ENCODE assay signal across 1 cellular context in the genomic region with DNA sequence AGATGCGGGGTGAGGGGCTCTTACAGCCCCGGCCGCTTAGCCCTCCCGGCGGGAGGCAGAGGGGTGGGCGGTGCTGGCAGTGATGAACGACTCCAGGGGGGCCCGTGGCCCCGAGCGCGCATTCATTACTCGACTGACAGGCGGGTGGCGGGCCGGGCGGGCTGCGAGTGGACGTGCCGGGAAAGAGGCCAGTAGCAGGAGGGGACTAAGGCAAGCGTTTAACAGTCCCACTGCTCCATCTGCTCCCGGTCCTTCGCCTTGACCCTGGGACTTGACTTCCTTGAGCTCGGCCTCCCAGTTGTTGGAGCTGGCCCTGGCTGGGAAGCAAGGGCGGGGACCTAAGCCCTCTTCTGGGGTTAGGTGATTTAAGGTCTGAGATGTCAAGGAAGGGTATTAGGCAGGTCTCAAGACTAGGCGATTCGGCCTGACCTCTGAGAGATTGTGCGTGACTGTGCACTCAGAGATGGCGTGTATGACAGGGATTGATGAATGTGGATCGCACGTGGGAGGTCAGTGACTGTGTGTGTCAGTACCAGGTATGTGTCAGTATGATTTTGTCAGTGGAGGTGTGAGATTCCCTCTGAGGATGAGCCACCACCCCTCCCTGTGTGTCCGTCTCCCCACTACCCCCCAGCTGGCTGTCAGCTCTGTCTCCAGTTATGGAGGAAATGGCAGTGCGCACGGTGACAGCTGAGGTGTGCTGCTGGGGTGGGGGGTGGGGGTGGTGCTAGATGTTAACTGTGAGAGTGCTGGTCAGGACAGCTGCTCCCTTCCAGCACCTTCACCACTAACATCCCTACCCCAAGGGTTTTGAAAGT.
TF ChIP-seq lines count a peak whose summit lies in the region.

No MANE protein-coding gene starts in this region.

TF ChIP-seq in HEK293, 187 proteins besides CTCF, POLR2A, EP300 and RAD21 (continued from another document and continues in another):
- TF ChIP-seq, protein P1, sequence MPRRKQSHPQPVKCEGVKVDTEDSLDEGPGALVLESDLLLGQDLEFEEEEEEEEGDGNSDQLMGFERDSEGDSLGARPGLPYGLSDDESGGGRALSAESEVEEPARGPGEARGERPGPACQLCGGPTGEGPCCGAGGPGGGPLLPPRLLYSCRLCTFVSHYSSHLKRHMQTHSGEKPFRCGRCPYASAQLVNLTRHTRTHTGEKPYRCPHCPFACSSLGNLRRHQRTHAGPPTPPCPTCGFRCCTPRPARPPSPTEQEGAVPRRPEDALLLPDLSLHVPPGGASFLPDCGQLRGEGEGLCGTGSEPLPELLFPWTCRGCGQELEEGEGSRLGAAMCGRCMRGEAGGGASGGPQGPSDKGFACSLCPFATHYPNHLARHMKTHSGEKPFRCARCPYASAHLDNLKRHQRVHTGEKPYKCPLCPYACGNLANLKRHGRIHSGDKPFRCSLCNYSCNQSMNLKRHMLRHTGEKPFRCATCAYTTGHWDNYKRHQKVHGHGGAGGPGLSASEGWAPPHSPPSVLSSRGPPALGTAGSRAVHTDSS (tag by site-specific recombination; IDR thresholded peaks at IDR 0.05) = no peak
- TF ChIP-seq KLF7 (tag by site-specific recombination; IDR thresholded peaks at IDR 0.05; ENCODE audit: borderline replicate concordance) (no peak), ZNF600 (tag by site-specific recombination; IDR thresholded peaks at IDR 0.05) (peak; percentile 51), ZBTB17 (tag by site-specific recombination; IDR thresholded peaks at IDR 0.05) (0 out of 2 replicates have a peak, but pooled peaks have one; percentile 12), HOXA7 (CRISPR knock-in tag; IDR thresholded peaks at IDR 0.05; ENCODE audit: borderline replicate concordance) (no peak), ZNF416 (tag by site-specific recombination; IDR thresholded peaks at IDR 0.05) (no peak), SP7 (tag by site-specific recombination; IDR thresholded peaks at IDR 0.05) (peak; percentile 24; the same call in 1 of the 2 replicates), ZNF677 (tag by site-specific recombination; IDR thresholded peaks at IDR 0.05) (no peak), ZNF341 (tag by site-specific recombination; IDR thresholded peaks at IDR 0.05; ENCODE audit: low read depth) (peak; percentile 59; the same call in 1 of the 2 replicates), ZNF777 (tag by site-specific recombination; IDR thresholded peaks at IDR 0.05; ENCODE audit: borderline replicate concordance) (0 out of 2 replicates have a peak, but pooled peaks have one; percentile 14), GLIS1 (tag by site-specific recombination; IDR thresholded peaks at IDR 0.05) (peak; percentile 87), ZIC2 (tag by site-specific recombination; IDR thresholded peaks at IDR 0.05) (peak; percentile 4; the same call in 1 of the 2 replicates), GLIS2 (tag by site-specific recombination; IDR thresholded peaks at IDR 0.05) (0 out of 2 replicates have a peak, but pooled peaks have one; percentile 25), SCRT1 (tag by site-specific recombination; IDR thresholded peaks at IDR 0.05; ENCODE audit: borderline replicate concordance) (no peak), ZFP37 (tag by site-specific recombination; IDR thresholded peaks at IDR 0.05) (no peak), SP2 (tag by site-specific recombination; IDR thresholded peaks at IDR 0.05) (peak; percentile 65), ZNF707 (tag by site-specific recombination; IDR thresholded peaks at IDR 0.05) (no peak), HOXD13 (CRISPR knock-in tag; IDR thresholded peaks at IDR 0.05; ENCODE audit: borderline replicate concordance) (no peak), ZBTB48 (tag by site-specific recombination; IDR thresholded peaks at IDR 0.05) (no peak), ZNF366 (tag by site-specific recombination; conservative IDR thresholded peaks at IDR 0.05) (no peak)
- TF ChIP-seq, protein P2, sequence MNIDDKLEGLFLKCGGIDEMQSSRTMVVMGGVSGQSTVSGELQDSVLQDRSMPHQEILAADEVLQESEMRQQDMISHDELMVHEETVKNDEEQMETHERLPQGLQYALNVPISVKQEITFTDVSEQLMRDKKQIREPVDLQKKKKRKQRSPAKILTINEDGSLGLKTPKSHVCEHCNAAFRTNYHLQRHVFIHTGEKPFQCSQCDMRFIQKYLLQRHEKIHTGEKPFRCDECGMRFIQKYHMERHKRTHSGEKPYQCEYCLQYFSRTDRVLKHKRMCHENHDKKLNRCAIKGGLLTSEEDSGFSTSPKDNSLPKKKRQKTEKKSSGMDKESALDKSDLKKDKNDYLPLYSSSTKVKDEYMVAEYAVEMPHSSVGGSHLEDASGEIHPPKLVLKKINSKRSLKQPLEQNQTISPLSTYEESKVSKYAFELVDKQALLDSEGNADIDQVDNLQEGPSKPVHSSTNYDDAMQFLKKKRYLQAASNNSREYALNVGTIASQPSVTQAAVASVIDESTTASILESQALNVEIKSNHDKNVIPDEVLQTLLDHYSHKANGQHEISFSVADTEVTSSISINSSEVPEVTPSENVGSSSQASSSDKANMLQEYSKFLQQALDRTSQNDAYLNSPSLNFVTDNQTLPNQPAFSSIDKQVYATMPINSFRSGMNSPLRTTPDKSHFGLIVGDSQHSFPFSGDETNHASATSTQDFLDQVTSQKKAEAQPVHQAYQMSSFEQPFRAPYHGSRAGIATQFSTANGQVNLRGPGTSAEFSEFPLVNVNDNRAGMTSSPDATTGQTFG (tag by site-specific recombination; IDR thresholded peaks at IDR 0.05; ENCODE audit: borderline replicate concordance) = no peak
- TF ChIP-seq, protein P3, sequence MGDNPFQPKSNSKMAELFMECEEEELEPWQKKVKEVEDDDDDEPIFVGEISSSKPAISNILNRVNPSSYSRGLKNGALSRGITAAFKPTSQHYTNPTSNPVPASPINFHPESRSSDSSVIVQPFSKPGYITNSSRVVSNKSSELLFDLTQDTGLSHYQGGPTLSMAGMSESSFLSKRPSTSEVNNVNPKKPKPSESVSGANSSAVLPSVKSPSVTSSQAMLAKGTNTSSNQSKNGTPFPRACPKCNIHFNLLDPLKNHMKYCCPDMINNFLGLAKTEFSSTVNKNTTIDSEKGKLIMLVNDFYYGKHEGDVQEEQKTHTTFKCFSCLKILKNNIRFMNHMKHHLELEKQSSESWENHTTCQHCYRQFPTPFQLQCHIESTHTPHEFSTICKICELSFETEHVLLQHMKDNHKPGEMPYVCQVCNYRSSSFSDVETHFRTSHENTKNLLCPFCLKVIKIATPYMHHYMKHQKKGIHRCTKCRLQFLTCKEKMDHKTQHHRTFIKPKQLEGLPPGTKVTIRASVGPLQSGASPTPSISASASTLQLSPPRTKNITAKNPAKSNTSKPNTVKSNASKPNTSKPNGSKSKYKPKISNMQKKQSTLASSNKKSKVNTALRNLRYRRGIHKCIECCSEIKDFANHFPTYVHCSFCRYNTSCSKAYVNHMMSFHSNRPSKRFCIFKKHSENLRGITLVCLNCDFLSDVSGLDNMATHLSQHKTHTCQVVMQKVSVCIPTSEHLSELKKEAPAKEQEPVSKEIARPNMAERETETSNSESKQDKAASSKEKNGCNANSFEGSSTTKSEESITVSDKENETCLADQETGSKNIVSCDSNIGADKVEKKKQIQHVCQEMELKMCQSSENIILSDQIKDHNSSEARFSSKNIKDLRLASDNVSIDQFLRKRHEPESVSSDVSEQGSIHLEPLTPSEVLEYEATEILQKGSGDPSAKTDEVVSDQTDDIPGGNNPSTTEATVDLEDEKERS (tag by site-specific recombination; IDR thresholded peaks at IDR 0.05) = no peak
- TF ChIP-seq, protein P4, sequence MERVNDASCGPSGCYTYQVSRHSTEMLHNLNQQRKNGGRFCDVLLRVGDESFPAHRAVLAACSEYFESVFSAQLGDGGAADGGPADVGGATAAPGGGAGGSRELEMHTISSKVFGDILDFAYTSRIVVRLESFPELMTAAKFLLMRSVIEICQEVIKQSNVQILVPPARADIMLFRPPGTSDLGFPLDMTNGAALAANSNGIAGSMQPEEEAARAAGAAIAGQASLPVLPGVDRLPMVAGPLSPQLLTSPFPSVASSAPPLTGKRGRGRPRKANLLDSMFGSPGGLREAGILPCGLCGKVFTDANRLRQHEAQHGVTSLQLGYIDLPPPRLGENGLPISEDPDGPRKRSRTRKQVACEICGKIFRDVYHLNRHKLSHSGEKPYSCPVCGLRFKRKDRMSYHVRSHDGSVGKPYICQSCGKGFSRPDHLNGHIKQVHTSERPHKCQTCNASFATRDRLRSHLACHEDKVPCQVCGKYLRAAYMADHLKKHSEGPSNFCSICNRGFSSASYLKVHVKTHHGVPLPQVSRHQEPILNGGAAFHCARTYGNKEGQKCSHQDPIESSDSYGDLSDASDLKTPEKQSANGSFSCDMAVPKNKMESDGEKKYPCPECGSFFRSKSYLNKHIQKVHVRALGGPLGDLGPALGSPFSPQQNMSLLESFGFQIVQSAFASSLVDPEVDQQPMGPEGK (tag by site-specific recombination; IDR thresholded peaks at IDR 0.05) = peak; percentile 41
- TF ChIP-seq, protein P5, sequence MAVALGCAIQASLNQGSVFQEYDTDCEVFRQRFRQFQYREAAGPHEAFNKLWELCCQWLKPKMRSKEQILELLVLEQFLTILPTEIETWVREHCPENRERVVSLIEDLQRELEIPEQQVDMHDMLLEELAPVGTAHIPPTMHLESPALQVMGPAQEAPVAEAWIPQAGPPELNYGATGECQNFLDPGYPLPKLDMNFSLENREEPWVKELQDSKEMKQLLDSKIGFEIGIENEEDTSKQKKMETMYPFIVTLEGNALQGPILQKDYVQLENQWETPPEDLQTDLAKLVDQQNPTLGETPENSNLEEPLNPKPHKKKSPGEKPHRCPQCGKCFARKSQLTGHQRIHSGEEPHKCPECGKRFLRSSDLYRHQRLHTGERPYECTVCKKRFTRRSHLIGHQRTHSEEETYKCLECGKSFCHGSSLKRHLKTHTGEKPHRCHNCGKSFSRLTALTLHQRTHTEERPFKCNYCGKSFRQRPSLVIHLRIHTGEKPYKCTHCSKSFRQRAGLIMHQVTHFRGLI (tag by site-specific recombination; IDR thresholded peaks at IDR 0.05) = no peak
- TF ChIP-seq, protein P6, sequence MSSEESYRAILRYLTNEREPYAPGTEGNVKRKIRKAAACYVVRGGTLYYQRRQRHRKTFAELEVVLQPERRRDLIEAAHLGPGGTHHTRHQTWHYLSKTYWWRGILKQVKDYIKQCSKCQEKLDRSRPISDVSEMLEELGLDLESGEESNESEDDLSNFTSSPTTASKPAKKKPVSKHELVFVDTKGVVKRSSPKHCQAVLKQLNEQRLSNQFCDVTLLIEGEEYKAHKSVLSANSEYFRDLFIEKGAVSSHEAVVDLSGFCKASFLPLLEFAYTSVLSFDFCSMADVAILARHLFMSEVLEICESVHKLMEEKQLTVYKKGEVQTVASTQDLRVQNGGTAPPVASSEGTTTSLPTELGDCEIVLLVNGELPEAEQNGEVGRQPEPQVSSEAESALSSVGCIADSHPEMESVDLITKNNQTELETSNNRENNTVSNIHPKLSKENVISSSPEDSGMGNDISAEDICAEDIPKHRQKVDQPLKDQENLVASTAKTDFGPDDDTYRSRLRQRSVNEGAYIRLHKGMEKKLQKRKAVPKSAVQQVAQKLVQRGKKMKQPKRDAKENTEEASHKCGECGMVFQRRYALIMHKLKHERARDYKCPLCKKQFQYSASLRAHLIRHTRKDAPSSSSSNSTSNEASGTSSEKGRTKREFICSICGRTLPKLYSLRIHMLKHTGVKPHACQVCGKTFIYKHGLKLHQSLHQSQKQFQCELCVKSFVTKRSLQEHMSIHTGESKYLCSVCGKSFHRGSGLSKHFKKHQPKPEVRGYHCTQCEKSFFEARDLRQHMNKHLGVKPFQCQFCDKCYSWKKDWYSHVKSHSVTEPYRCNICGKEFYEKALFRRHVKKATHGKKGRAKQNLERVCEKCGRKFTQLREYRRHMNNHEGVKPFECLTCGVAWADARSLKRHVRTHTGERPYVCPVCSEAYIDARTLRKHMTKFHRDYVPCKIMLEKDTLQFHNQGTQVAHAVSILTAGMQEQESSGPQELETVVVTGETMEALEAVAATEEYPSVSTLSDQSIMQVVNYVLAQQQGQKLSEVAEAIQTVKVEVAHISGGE (tag by site-specific recombination; conservative IDR thresholded peaks at IDR 0.05; ENCODE audit: low read depth) = no peak
- TF ChIP-seq, protein P7, sequence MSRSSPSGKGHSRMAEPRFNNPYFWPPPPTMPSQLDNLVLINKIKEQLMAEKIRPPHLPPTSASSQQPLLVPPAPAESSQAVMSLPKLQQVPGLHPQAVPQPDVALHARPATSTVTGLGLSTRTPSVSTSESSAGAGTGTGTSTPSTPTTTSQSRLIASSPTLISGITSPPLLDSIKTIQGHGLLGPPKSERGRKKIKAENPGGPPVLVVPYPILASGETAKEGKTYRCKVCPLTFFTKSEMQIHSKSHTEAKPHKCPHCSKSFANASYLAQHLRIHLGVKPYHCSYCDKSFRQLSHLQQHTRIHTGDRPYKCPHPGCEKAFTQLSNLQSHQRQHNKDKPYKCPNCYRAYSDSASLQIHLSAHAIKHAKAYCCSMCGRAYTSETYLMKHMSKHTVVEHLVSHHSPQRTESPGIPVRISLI (tag by site-specific recombination; IDR thresholded peaks at IDR 0.05) = peak; percentile 97
- TF ChIP-seq, protein P8, sequence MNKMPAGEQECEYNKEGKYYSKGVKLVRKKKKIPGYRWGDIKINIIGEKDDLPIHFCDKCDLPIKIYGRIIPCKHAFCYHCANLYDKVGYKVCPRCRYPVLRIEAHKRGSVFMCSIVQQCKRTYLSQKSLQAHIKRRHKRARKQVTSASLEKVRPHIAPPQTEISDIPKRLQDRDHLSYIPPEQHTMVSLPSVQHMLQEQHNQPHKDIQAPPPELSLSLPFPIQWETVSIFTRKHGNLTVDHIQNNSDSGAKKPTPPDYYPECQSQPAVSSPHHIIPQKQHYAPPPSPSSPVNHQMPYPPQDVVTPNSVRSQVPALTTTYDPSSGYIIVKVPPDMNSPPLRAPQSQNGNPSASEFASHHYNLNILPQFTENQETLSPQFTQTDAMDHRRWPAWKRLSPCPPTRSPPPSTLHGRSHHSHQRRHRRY (tag by site-specific recombination; IDR thresholded peaks at IDR 0.05) = no peak
- TF ChIP-seq, protein P9, sequence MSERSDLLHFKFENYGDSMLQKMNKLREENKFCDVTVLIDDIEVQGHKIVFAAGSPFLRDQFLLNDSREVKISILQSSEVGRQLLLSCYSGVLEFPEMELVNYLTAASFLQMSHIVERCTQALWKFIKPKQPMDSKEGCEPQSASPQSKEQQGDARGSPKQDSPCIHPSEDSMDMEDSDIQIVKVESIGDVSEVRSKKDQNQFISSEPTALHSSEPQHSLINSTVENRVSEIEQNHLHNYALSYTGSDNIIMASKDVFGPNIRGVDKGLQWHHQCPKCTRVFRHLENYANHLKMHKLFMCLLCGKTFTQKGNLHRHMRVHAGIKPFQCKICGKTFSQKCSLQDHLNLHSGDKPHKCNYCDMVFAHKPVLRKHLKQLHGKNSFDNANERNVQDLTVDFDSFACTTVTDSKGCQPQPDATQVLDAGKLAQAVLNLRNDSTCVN (tag by site-specific recombination; optimal IDR thresholded peaks at IDR 0.05) = peak; percentile 41
